Comparison of ENCODE assay signal across 30 cellular contexts in genomic region chr10:8174762-8175161, GRCh38.
DNase-seq lines count a peak whose midpoint lies in the region; ATAC-seq, FAIRE-seq and TF ChIP-seq lines count a peak whose summit lies in the region.
"Had no signal": no experiment of that assay in that cellular context is flagged by ENCODE, and none has a peak within 500 bp of the region (broad histone marks: within the 10 kb centered on the region; RNA-seq: fewer than 3 reads in every experiment).

No MANE protein-coding gene starts in this region.

- H3K27ac ChIP-seq in GM23338 (ENCODE audit: low read depth): no peak overlapping the region
- H3K27ac ChIP-seq in K562 (ENCODE audit: extremely low read depth, low read depth, low read length): no peak overlapping the region
- no peak overlapping the region for H3K27ac ChIP-seq in GM23248
- H3K27ac ChIP-seq: SJSA1 had no signal

- peak overlapping the region; percentile 69 for H2AFZ ChIP-seq in GM23338
- no peak overlapping the region for H2AFZ ChIP-seq in K562 (ENCODE audit: low read depth, low read length)
- no peak overlapping the region for H2AFZ ChIP-seq in GM23248

- H3K4me3 Mint-ChIP-seq in GM23338: no peak overlapping the region
- H3K4me3 Mint-ChIP-seq: activated CD4-positive, alpha-beta memory T cell treated with anti-CD3 and anti-CD28 coated beads, Interleukin-2, amount 10 ng/mL, durations not matched to agents 7 days and 5 days; CD14-positive monocyte; stimulated activated memory B cell treated with anti-CD40 and anti-IgM and Interleukin-4, amounts not matched to agents 10 μg/mL and 1 μg/mL and 100 μg/mL, for 72 hours had no signal

- peaks cover 4% of the 10 kb centered on the region; the same call in 2 of the 3 replicates for H3K4me1 Mint-ChIP-seq in GM23338
- H3K4me1 Mint-ChIP-seq: activated CD4-positive, alpha-beta memory T cell treated with anti-CD3 and anti-CD28 coated beads, Interleukin-2, amount 10 ng/mL, durations not matched to agents 7 days and 5 days; CD14-positive monocyte; stimulated activated memory B cell treated with anti-CD40 and anti-IgM and Interleukin-4, amounts not matched to agents 10 μg/mL and 1 μg/mL and 100 μg/mL, for 72 hours had no signal

- ATAC-seq in GM23338 (peak; percentile 98), K562 (peak; percentile 90)
- ATAC-seq: activated naive CD4-positive, alpha-beta T cell treated with anti-CD3 and anti-CD28 coated beads, Interleukin-2, amount 50 U/mL, for 72 hours; left colon; sciatic nerve; stimulated activated memory B cell treated with anti-CD40 and anti-IgM and Interleukin-4, amounts not matched to agents 10 μg/mL and 1 μg/mL and 100 μg/mL, for 72 hours had no signal

- no peak overlapping the region for H3K9ac ChIP-seq in K562 (ENCODE audit: insufficient read depth in 1 of 2, low read depth in 2 of 2, low read length in 2 of 2)
- H3K9ac ChIP-seq in GM23248: no peak overlapping the region

- H3K36me3 Mint-ChIP-seq in GM23338 (ENCODE audit: low read depth): 0 out of 3 replicates have a peak, but pooled peaks cover 3% of the 10 kb centered on the region
- H3K36me3 Mint-ChIP-seq: activated naive CD4-positive, alpha-beta T cell treated with anti-CD3 and anti-CD28 coated beads, Interleukin-2, amount 50 U/mL, for 72 hours; CD14-positive monocyte; stimulated activated memory B cell treated with anti-CD40 and anti-IgM and Interleukin-4, amounts not matched to agents 10 μg/mL and 1 μg/mL and 100 μg/mL, for 72 hours had no signal

- H4K20me1 ChIP-seq in GM23338 (replicated peaks; ENCODE audit: insufficient read depth) (no peaks in the 10 kb centered on the region), K562 (replicated peaks; ENCODE audit: control insufficient read depth, insufficient read depth, low read length) (no peaks in the 10 kb centered on the region), GM23248 (ENCODE audit: insufficient read depth) (no peaks in the 10 kb centered on the region)

- H3K4me2 ChIP-seq in GM23338 (no peak overlapping the region), K562 (ENCODE audit: insufficient read depth, low read length) (no peak overlapping the region), GM23248 (ENCODE audit: unreplicated experiment) (no peak overlapping the region)

- no peak overlapping the region for H3K4me3 ChIP-seq in GM23338
- H3K4me3 ChIP-seq in K562: no peak overlapping the region
- H3K4me3 ChIP-seq in GM23248: no peak overlapping the region
- H3K4me3 ChIP-seq: HAP-1, SJSA1 had no signal

- no peaks in the 10 kb centered on the region; the same call in none of the 2 replicates for H3K9me2 ChIP-seq in GM23338 (ENCODE audit: insufficient read depth)
- H3K9me2 ChIP-seq in GM23248 (ENCODE audit: insufficient read depth): no peaks in the 10 kb centered on the region

- H3K9me1 ChIP-seq in K562 (ENCODE audit: control insufficient read depth, insufficient read depth, low read length): no peaks in the 10 kb centered on the region

- WGBS in K562 (ENCODE audit: insufficient coverage, low coverage, missing lambda C conversion rate): 0% methylated on average over 8 of the region's 8 CpGs
- 2 to 4% methylated on average over 8 of the region's 8 CpGs for WGBS in GM23248 (ENCODE audit: low coverage in 1 of 2, low lambda C conversion rate in 2 of 2, missing lambda C conversion rate in 2 of 2), 2 experiments

- TF ChIP-seq EP300 in Ishikawa (IDR thresholded peaks at IDR 0.05; ENCODE audit: borderline replicate concordance) (no peak), K562 (IDR thresholded peaks at IDR 0.05; ENCODE audit: low read length) (no peak)

- TF ChIP-seq RAD21 in Ishikawa (IDR thresholded peaks at IDR 0.05; ENCODE audit: low read depth) (no peak), K562 (CRISPR knock-in tag; conservative IDR thresholded peaks at IDR 0.05 in 1 of 2, IDR thresholded peaks at IDR 0.05 in 1 of 2) (no peak)

- H3K79me2 ChIP-seq in GM23338 (replicated peaks; ENCODE audit: insufficient read depth) (no peaks in the 10 kb centered on the region), K562 (ENCODE audit: control insufficient read depth, insufficient read depth, low read length) (no peaks in the 10 kb centered on the region), GM23248 (ENCODE audit: insufficient read depth) (no peaks in the 10 kb centered on the region)

- TF ChIP-seq POLR2A in K562 (conservative IDR thresholded peaks at IDR 0.05): no peak

- H3K27me3 ChIP-seq in GM23338 (ENCODE audit: insufficient read depth) (no peaks in the 10 kb centered on the region), K562 (ENCODE audit: control insufficient read depth in 2 of 2, insufficient read depth in 2 of 2, low read length in 2 of 2) (no peaks in the 10 kb centered on the region), GM23248 (replicated peaks; ENCODE audit: insufficient read depth) (no peaks in the 10 kb centered on the region)
- H3K27me3 ChIP-seq: SJSA1 had no signal

- CTCF ChIA-PET in K562 (lab: Yijun Ruan, JAX; ENCODE audit: low intra/inter-chr PET ratio): no interaction called here

- no TSS peak for BruUV-seq in K562 (replicated peaks; lab: Mats Ljungman, UMichigan)

- H3K27me3 Mint-ChIP-seq in GM23338 (ENCODE audit: insufficient read depth, low read depth, poor library complexity): no peaks in the 10 kb centered on the region
- H3K27me3 Mint-ChIP-seq: activated CD4-positive, alpha-beta memory T cell treated with anti-CD3 and anti-CD28 coated beads, Interleukin-2, amount 10 ng/mL, durations not matched to agents 7 days and 5 days; stimulated activated memory B cell treated with anti-CD40 and anti-IgM and Interleukin-4, amounts not matched to agents 10 μg/mL and 1 μg/mL and 100 μg/mL, for 72 hours had no signal

- no peaks in the 10 kb centered on the region for H3K9me3 ChIP-seq in K562 (replicated peaks; ENCODE audit: control insufficient read depth, insufficient read depth, low read depth, low read length)
- H3K9me3 ChIP-seq in GM23248 (ENCODE audit: low read depth): no peaks in the 10 kb centered on the region
- H3K9me3 ChIP-seq: HAP-1, SJSA1 had no signal

- H3K36me3 ChIP-seq in GM23338 (ENCODE audit: insufficient read depth) (no peaks in the 10 kb centered on the region), K562 (ENCODE audit: control insufficient read depth, insufficient read depth, low read length) (no peaks in the 10 kb centered on the region), GM23248 (ENCODE audit: low read depth) (no peaks in the 10 kb centered on the region)
- H3K36me3 ChIP-seq: HAP-1, SJSA1 had no signal

- no peak for TF ChIP-seq CTCF in GM23338 (conservative IDR thresholded peaks at IDR 0.05; ENCODE audit: low read depth in 2 of 2)
- no peak for TF ChIP-seq CTCF in K562 (IDR thresholded peaks at IDR 0.05 in 2 of 3, conservative IDR thresholded peaks at IDR 0.05 in 1 of 3; ENCODE audit: insufficient read depth in 2 of 3, low read depth in 1 of 3, low read length in 3 of 3)

- FAIRE-seq in K562 (lab: Jason Lieb, UNC): no peak
- FAIRE-seq: bronchial epithelial cell, RCC 7860, urothelium cell line had no signal

- intact Hi-C loops in K562 (cut with micrococcal nuclease): no loop called here

- in situ Hi-C loops in K562 (cut with MboI) (no loop called here), GM23248 (cut with MboI) (no loop called here)

- DNase-seq in GM23338 (ENCODE audit: low spot score) (peak; percentile 68), K562 (ENCODE audit: extremely low read depth in 1 of 4, low spot score in 3 of 4) (peak in 1 of 4 experiments; percentile 2), left kidney (ENCODE audit: low read depth, low spot score) (peak; percentile 92), GM23248 (no peak), NCI-H1092 treated with DMSO at 0.1 percent for 48 hours (lab: John Stamatoyannopoulos, UW) (no peak), superior temporal gyrus (ENCODE audit: extremely low spot score) (no peak)
- DNase-seq: activated CD4-positive, alpha-beta memory T cell treated with anti-CD3 and anti-CD28 coated beads, Interleukin-2, amount 10 ng/mL, durations not matched to agents 7 days and 5 days; activated CD4-positive, CD25-positive, alpha-beta regulatory T cell treated with anti-CD3 and anti-CD28 coated beads, Interleukin-2, amount 50 U/mL, for 72 hours; activated CD8-positive, alpha-beta memory T cell treated with anti-CD3 and anti-CD28 coated beads, Interleukin-2, amount 50 U/mL, for 48 hours; anterior cingulate cortex; effector CD8-positive, alpha-beta T cell; head of caudate nucleus; left colon; MM.1S; NCI-H1694; NCI-H526; stimulated activated CD4-positive, alpha-beta T cell treated with anti-CD3 and anti-CD28 coated beads, Interleukin-12 subunit alpha, Interleukin-12 subunit beta, amount 100 ng/mL, for 4 hours; stimulated activated CD4-positive, alpha-beta T cell treated with anti-CD3 and anti-CD28 coated beads, Interleukin-4, amount 100 ng/mL, for 24 hours; substantia nigra had no signal

- peaks cover 9% of the 10 kb centered on the region for H3K9me3 Mint-ChIP-seq in GM23338

- POLR2A ChIA-PET in K562 (lab: Yijun Ruan, JAX): interaction anchor here (1.0 kb wide), 1 partner anchor 81 kb away, joined by 3 read pairs; no protein-coding TSS in a partner anchor

- H3K27ac Mint-ChIP-seq in GM23338: 0 out of 2 replicates have a peak overlapping the region, but pooled peaks have one; percentile 3
- H3K27ac Mint-ChIP-seq: activated CD4-positive, alpha-beta memory T cell treated with anti-CD3 and anti-CD28 coated beads, Interleukin-2, amount 10 ng/mL, durations not matched to agents 7 days and 5 days; activated naive CD4-positive, alpha-beta T cell treated with anti-CD3 and anti-CD28 coated beads, Interleukin-2, amount 50 U/mL, for 72 hours; activated T-helper 2 cell treated with anti-CD3 and anti-CD28 coated beads, Interferon-gamma antibody, Interleukin-2, Interleukin-4, amounts not matched to agents 10 μg/mL and 5 μg/mL and 100 μg/mL, durations not matched to agents 14 hours and 24 hours and 36 hours; CD14-positive monocyte; stimulated activated memory B cell treated with anti-CD40 and anti-IgM and Interleukin-4, amounts not matched to agents 10 μg/mL and 1 μg/mL and 100 μg/mL, for 72 hours had no signal

- H3K4me1 ChIP-seq in GM23338 (ENCODE audit: insufficient read depth) (no peaks in the 10 kb centered on the region), K562 (replicated peaks in 1 of 2; ENCODE audit: control insufficient read depth in 2 of 2, insufficient read depth in 2 of 2, low read length in 2 of 2) (no peaks in the 10 kb centered on the region), GM23248 (ENCODE audit: insufficient read depth) (no peaks in the 10 kb centered on the region)
- H3K4me1 ChIP-seq: HAP-1, SJSA1 had no signal

- H3F3A ChIP-seq in GM23338 (replicated peaks; ENCODE audit: low read depth) (no peaks in the 10 kb centered on the region), GM23248 (ENCODE audit: insufficient read depth) (no peaks in the 10 kb centered on the region)

TF ChIP-seq in GM23338, 12 proteins besides CTCF, POLR2A, EP300 and RAD21 (continues in another document):
- TF ChIP-seq NANOG (IDR thresholded peaks at IDR 0.05; ENCODE audit: borderline replicate concordance): no peak

TF ChIP-seq in Ishikawa, 13 proteins besides CTCF, POLR2A, EP300 and RAD21 (continues in another document):
- no peak for TF ChIP-seq EGR1 (IDR thresholded peaks at IDR 0.05)
- no peak for TF ChIP-seq TEAD4 (IDR thresholded peaks at IDR 0.05)
- TF ChIP-seq TCF12 (IDR thresholded peaks at IDR 0.05; ENCODE audit: low read depth): no peak

Comparison
In these comparisons a context has a peak if more than half of its experiments do, and no peak if none do; other contexts are left out.
1. DNase-seq: peak in GM23338 (single experiment) and left kidney (single experiment); none in GM23248 (single experiment), NCI-H1092 treated with DMSO at 0.1 percent for 48 hours (single experiment) and superior temporal gyrus (single experiment).